19 cellular contexts compared by ENCODE assay signal in the genomic region with DNA sequence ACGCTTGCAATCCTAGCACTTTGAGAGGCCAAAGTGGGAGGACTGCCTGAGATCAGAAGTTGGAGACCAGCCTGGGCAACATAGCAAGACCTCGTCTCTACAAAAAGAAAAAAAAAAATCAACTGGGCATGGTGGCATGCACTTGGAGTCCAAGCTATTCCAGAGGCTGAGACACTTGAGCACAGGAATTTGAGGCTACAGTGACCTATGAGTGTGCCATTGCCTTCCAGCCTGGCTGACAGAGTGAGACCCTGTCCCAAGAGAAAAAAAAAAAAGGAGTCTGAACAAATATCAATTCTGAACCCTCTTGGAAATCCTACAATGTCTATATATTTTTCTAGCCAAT.
DNase-seq lines count a peak whose midpoint lies in the region; ATAC-seq and TF ChIP-seq lines count a peak whose summit lies in the region.
"Had no signal": no experiment of that assay in that cellular context is flagged by ENCODE, and none has a peak within 500 bp of the region (broad histone marks: within the 10 kb centered on the region; RNA-seq: fewer than 3 reads in every experiment).

No MANE protein-coding gene starts in this region.

- H3K4me3 ChIP-seq in heart right ventricle, result no peak overlapping the region
- no peak overlapping the region for H3K4me3 ChIP-seq in mesodermal cell (ENCODE audit: extremely low read depth, insufficient read depth, low read length, poor library complexity, severe bottlenecking)
- H3K4me3 ChIP-seq in skeletal muscle tissue (ENCODE audit: low read length in 3 of 3), result no peak overlapping the region
- H3K4me3 ChIP-seq: Peyer's patch, SK-N-MC had no signal

- H3K4me3 Mint-ChIP-seq in HFFc6, result no peak overlapping the region

- H3K4me1 Mint-ChIP-seq in HFFc6 (ENCODE audit: low read depth), result peaks cover 34% of the 10 kb centered on the region

- H3K27me3 Mint-ChIP-seq in HFFc6 (ENCODE audit: insufficient read depth), result no peaks in the 10 kb centered on the region

- WGBS in heart right ventricle, 2 donors, result 33 to 58% methylated on average over 2 of the region's 2 CpGs
- WGBS in mesodermal cell (ENCODE audit: insufficient coverage in 2 of 2), 2 experiments, result 90 to 100% methylated on average over 1 to 2 of the region's 2 CpGs

- TF ChIP-seq CTCF in HFFc6 (IDR thresholded peaks at IDR 0.05), result no peak
- TF ChIP-seq CTCF in heart right ventricle (IDR thresholded peaks at IDR 0.05), result no peak

- intact Hi-C loops in heart right ventricle (cut with DNase I), result loop anchor here in 2 of 10 donors (10.0 kb wide), 2 partner anchors 116 to 126 kb away; a partner anchor contains a TSS

- H3K36me3 ChIP-seq in heart right ventricle (no peaks in the 10 kb centered on the region), mesodermal cell (ENCODE audit: control insufficient read depth, insufficient read depth, low read length) (no peaks in the 10 kb centered on the region), skeletal muscle tissue (ENCODE audit: control insufficient read depth in 3 of 3, insufficient read depth in 3 of 3, low read length in 3 of 3) (no peaks in the 10 kb centered on the region)
- H3K36me3 ChIP-seq: Peyer's patch had no signal

- no peaks in the 10 kb centered on the region for H3K9me3 Mint-ChIP-seq in HFFc6

- ATAC-seq in heart right ventricle (peak in 3 of 8 donors; percentile 17 to 27 (median 20)), GM19397 (IDR thresholded peaks at IDR 0.05; ENCODE audit: unreplicated experiment) (no peak)

- H3K4me1 ChIP-seq in heart right ventricle, result peaks cover 0 to 31% (median 22%) of the 10 kb centered on the region in 9 donors
- peaks cover 20% of the 10 kb centered on the region for H3K4me1 ChIP-seq in mesodermal cell (ENCODE audit: control insufficient read depth, insufficient read depth, low read length, poor library complexity, severe bottlenecking)
- H3K4me1 ChIP-seq in skeletal muscle tissue (ENCODE audit: control insufficient read depth in 3 of 3, insufficient read depth in 3 of 3, low read length in 3 of 3), result peaks cover 8 to 16% (median 13%) of the 10 kb centered on the region in 3 donors
- H3K4me1 ChIP-seq: Peyer's patch had no signal

- H3K9me3 ChIP-seq in heart right ventricle (no peaks in the 10 kb centered on the region), mesodermal cell (ENCODE audit: control insufficient read depth, low read length) (no peaks in the 10 kb centered on the region), skeletal muscle tissue (ENCODE audit: control insufficient read depth in 3 of 3, low read length in 3 of 3) (no peaks in the 10 kb centered on the region)
- H3K9me3 ChIP-seq: Peyer's patch had no signal

- peak overlapping the region; percentile 20; the same call in 1 of the 2 replicates for H3K27ac Mint-ChIP-seq in HFFc6

- H3K9ac ChIP-seq in skeletal muscle tissue (ENCODE audit: low read depth in 1 of 3, low read length in 3 of 3), result no peak overlapping the region

- DNase-seq in HFFc6, result no peak
- no peak for DNase-seq in heart right ventricle
- DNase-seq in DMS153 (lab: John Stamatoyannopoulos, UW), result no peak
- no peak for DNase-seq in activated CD4-positive, alpha-beta T cell treated with anti-CD3 and anti-CD28 coated beads, Interleukin-2, amount 50 U/mL, for 48 hours
- no peak for DNase-seq in UCSD-AML1 (lab: John Stamatoyannopoulos, UW; ENCODE audit: unreplicated experiment)
- DNase-seq: ACHN; C1 segment of cervical spinal cord; DMS79; H7; NCI-H1694 treated with DMSO at 0.1 percent for 48 hours; NCI-H2107; NCI-H510A; NCI-H748 treated with DMSO at 0.1 percent for 48 hours; NK-92 treated with Interleukin-12 subunit alpha and Interleukin-12 subunit beta, amount 100 ng/mL, for 24 hours; Peyer's patch had no signal

- H3K27me3 ChIP-seq in heart right ventricle (no peaks in the 10 kb centered on the region), skeletal muscle tissue (ENCODE audit: control insufficient read depth in 3 of 3, insufficient read depth in 3 of 3, low read length in 3 of 3) (no peaks in the 10 kb centered on the region)
- H3K27me3 ChIP-seq: Peyer's patch had no signal

- H3K27ac ChIP-seq in heart right ventricle (peak overlapping the region in 8 of 10 donors; percentile 14 to 75 (median 66)), mesodermal cell (ENCODE audit: low read depth, low read length, severe bottlenecking) (peak overlapping the region; percentile 66), skeletal muscle tissue (ENCODE audit: low read depth, low read length) (peak overlapping the region; percentile 87)
- H3K27ac ChIP-seq: Peyer's patch, SK-N-MC had no signal

- H3K36me3 Mint-ChIP-seq in HFFc6 (ENCODE audit: low read depth), result no peaks in the 10 kb centered on the region
